Comparison of ENCODE assay signal across 9 cellular contexts in genomic region chrX:1491851-1492349, GRCh38. TPM values are rescaled to one million over a fixed set of nuclear protein-coding genes. Genes with fewer than 3 reads are reported as not detected.
A peak's percentile ranks its signal among the peaks of the same experiment; 100 is the strongest.
DNase-seq lines count a peak whose midpoint lies in the region; ATAC-seq, FAIRE-seq and TF ChIP-seq lines count a peak whose summit lies in the region.
"Had no signal": no experiment of that assay in that cellular context is flagged by ENCODE, and none has a peak within 500 bp of the region (broad histone marks: within the 10 kb centered on the region; RNA-seq: fewer than 3 reads in every experiment).

No MANE protein-coding gene starts in this region.

- peak; percentile 66 for ATAC-seq in GM21526 (IDR thresholded peaks at IDR 0.05; ENCODE audit: low FRiP score, unreplicated experiment)
- peak; percentile 64 for ATAC-seq in HG03565 (IDR thresholded peaks at IDR 0.05; ENCODE audit: unreplicated experiment)

- H2AK5ac ChIP-seq in neuronal stem cell (ENCODE audit: low read depth, low read length), result no peak overlapping the region

- H3K23ac ChIP-seq in neuronal stem cell (ENCODE audit: low read depth, low read length, poor library complexity), result no peak overlapping the region

- H3K4me2 ChIP-seq in neuronal stem cell (ENCODE audit: insufficient read depth, low read length, poor library complexity, severe bottlenecking), result no peak overlapping the region

- no peak overlapping the region for H3K9ac ChIP-seq in neuronal stem cell (ENCODE audit: low read depth, low read length, poor library complexity)

- H4K91ac ChIP-seq in neuronal stem cell (ENCODE audit: low read depth, low read length, poor library complexity), result no peak overlapping the region

- TF ChIP-seq CTCF in esophagus squamous epithelium (IDR thresholded peaks at IDR 0.05), result no peak

- H3K4me3 ChIP-seq in neuronal stem cell (ENCODE audit: low read length in 2 of 2) (no peak overlapping the region), esophagus squamous epithelium (no peak overlapping the region)
- H3K4me3 ChIP-seq: SJSA1 had no signal

- no peak overlapping the region for H2BK12ac ChIP-seq in neuronal stem cell (ENCODE audit: low read length)

- TF ChIP-seq POLR2A in GM12892 (IDR thresholded peaks at IDR 0.05; ENCODE audit: low read depth, low read length) (no peak), esophagus squamous epithelium (IDR thresholded peaks at IDR 0.05) (no peak)

- H3K27me3 ChIP-seq in neuronal stem cell (ENCODE audit: control insufficient read depth in 3 of 3, insufficient read depth in 3 of 3, low read depth in 1 of 3, low read length in 3 of 3) (peaks cover 0 to 7% (median 0%) of the 10 kb centered on the region in 3 experiments), esophagus squamous epithelium (no peaks in the 10 kb centered on the region)
- H3K27me3 ChIP-seq: SJSA1 had no signal

- no peaks in the 10 kb centered on the region for H3K36me3 ChIP-seq in neuronal stem cell (replicated peaks in 1 of 2; ENCODE audit: control insufficient read depth in 2 of 2, insufficient read depth in 2 of 2, low read length in 2 of 2)
- H3K36me3 ChIP-seq in esophagus squamous epithelium, result no peaks in the 10 kb centered on the region
- H3K36me3 ChIP-seq: SJSA1 had no signal

- H3K79me1 ChIP-seq in neuronal stem cell (ENCODE audit: low read depth, low read length), result no peaks in the 10 kb centered on the region

- H2AFZ ChIP-seq in neuronal stem cell (ENCODE audit: low read length), result no peak overlapping the region

- intact Hi-C loops in esophagus squamous epithelium (cut with DNase I), result no loop called here

- WGBS in neuronal stem cell (ENCODE audit: extremely low coverage in 2 of 2, insufficient read length in 2 of 2, insufficient replicate concordance in 1 of 2), 2 donors, result no CpG with 5 or more reads among the region's 6 CpGs
- 80% methylated on average over 5 to 6 of the region's 6 CpGs for WGBS in esophagus squamous epithelium, 2 donors

- no peak overlapping the region for H3K14ac ChIP-seq in neuronal stem cell (ENCODE audit: low read length)

- H3K4me1 ChIP-seq in neuronal stem cell (ENCODE audit: control insufficient read depth in 2 of 2, insufficient read depth in 1 of 2, low read depth in 1 of 2, low read length in 2 of 2) (peaks cover 0 to 1% of the 10 kb centered on the region in 2 donors), esophagus squamous epithelium (peaks cover 0 to 9% (median 0%) of the 10 kb centered on the region in 3 donors)
- H3K4me1 ChIP-seq: SJSA1 had no signal

- no peak overlapping the region for H2BK5ac ChIP-seq in neuronal stem cell (ENCODE audit: low read length)

- H2BK15ac ChIP-seq in neuronal stem cell (ENCODE audit: low read length), result no peak overlapping the region

- no peak overlapping the region for H3K4ac ChIP-seq in neuronal stem cell (ENCODE audit: low read length)

- H2BK120ac ChIP-seq in neuronal stem cell (ENCODE audit: low read depth, low read length), result no peak overlapping the region

- peak; percentile 72 for DNase-seq in GM12892 (ENCODE audit: insufficient read length)
- peak; percentile 54 for DNase-seq in activated effector memory CD4-positive, alpha-beta T cell treated with Interleukin-2 at 50 U/mL for 16 hours
- peak; percentile 35 for DNase-seq in neuronal stem cell (ENCODE audit: low spot score)
- DNase-seq in AG20443 (ENCODE audit: low spot score), result no peak
- no peak for DNase-seq in OCI-M2 (lab: John Stamatoyannopoulos, UW; ENCODE audit: unreplicated experiment)
- DNase-seq in esophagus squamous epithelium (lab: John Stamatoyannopoulos, UW), result no peak

- H4K8ac ChIP-seq in neuronal stem cell (ENCODE audit: low read depth, low read length), result no peak overlapping the region

- FAIRE-seq in GM12892 (lab: Jason Lieb, UNC), result peak; percentile 100

- H3K27ac ChIP-seq in neuronal stem cell (replicated peaks; ENCODE audit: low read length) (no peak overlapping the region), esophagus squamous epithelium (no peak overlapping the region)
- H3K27ac ChIP-seq: SJSA1 had no signal

- peaks cover 2 to 3% of the 10 kb centered on the region in 2 donors for H3K9me3 ChIP-seq in neuronal stem cell (replicated peaks in 1 of 2; ENCODE audit: control insufficient read depth in 2 of 2, insufficient read depth in 1 of 2, low read depth in 1 of 2, low read length in 2 of 2)
- no peaks in the 10 kb centered on the region for H3K9me3 ChIP-seq in esophagus squamous epithelium
- H3K9me3 ChIP-seq: SJSA1 had no signal

- no peak overlapping the region for H3K18ac ChIP-seq in neuronal stem cell (ENCODE audit: low read length)

RNA-seq across cellular contexts. Expression of gene ASMTL, which starts 39.2 kb away (rescaled TPM):
- 23.3 TPM for polyA plus RNA-seq in GM12892 (2012; ENCODE audit: missing spikeins)
- 52.5 TPM for polyA plus RNA-seq in neuronal stem cell (2013, experiment 1 of 2)
- 51.6 TPM for polyA plus RNA-seq in neuronal stem cell (2013, experiment 2 of 2)
- 10 to 100 TPM in 2 of 4 donors, 1 to 10 TPM in 2; 4.4 to 21.4 (median 11.1) TPM for total RNA-seq in esophagus squamous epithelium

RNA-seq across cellular contexts. Expression of gene P2RY8, which starts 45.1 kb away (rescaled TPM):
- polyA plus RNA-seq in GM12892 (2012; ENCODE audit: missing spikeins), result 31.4 TPM
- 0.26 TPM for polyA plus RNA-seq in neuronal stem cell (2013, experiment 1 of 2)
- 0.29 TPM for polyA plus RNA-seq in neuronal stem cell (2013, experiment 2 of 2)
- total RNA-seq in esophagus squamous epithelium, result 1 to 10 TPM in 1 of 4 donors, under 1 TPM in 3; 0.34 to 1.3 (median 0.64) TPM
- total RNA-seq: SJSA1 had no signal

Comparison
In these comparisons a context has a peak if more than half of its experiments do, and no peak if none do; other contexts are left out.
1. DNase-seq: peak in GM12892 (single experiment), activated effector memory CD4-positive, alpha-beta T cell treated with Interleukin-2 at 50 U/mL for 16 hours (single experiment) and neuronal stem cell (single experiment); none in AG20443 (single experiment), OCI-M2 (single experiment) and esophagus squamous epithelium (single experiment).